9 cellular contexts compared by ENCODE assay signal in genomic region chr3:45226206-45226915, GRCh38. TPM values are rescaled to one million over a fixed set of nuclear protein-coding genes. Genes with fewer than 3 reads are reported as not detected.
A peak's percentile ranks its signal among the peaks of the same experiment; 100 is the strongest.
DNase-seq lines count a peak whose midpoint lies in the region; ATAC-seq lines count a peak whose summit lies in the region.
"Had no signal": no experiment of that assay in that cellular context is flagged by ENCODE, and none has a peak within 500 bp of the region (broad histone marks: within the 10 kb centered on the region; RNA-seq: fewer than 3 reads in every experiment).

TSS of gene TMEM158 (minus strand) at chr3:45226287. CDS start at chr3:45226027, 260 bp downstream.

- no peaks in the 10 kb centered on the region for H3K9me3 ChIP-seq in NT2/D1 (ENCODE audit: insufficient read depth, low read length)
- H3K9me3 ChIP-seq in muscle layer of colon (ENCODE audit: low read length) = no peaks in the 10 kb centered on the region

- no peaks in the 10 kb centered on the region for H3K4me1 ChIP-seq in NT2/D1 (ENCODE audit: insufficient read depth, insufficient read length)
- H3K4me1 ChIP-seq in muscle layer of colon (ENCODE audit: insufficient read depth, low read length) = peaks cover 5% of the 10 kb centered on the region

- peak; percentile 85 for ATAC-seq in HG02852 (IDR thresholded peaks at IDR 0.05; ENCODE audit: unreplicated experiment)
- ATAC-seq in esophagus mucosa = peak; percentile 90

- no peak within 1 kb of the TSS for H3K27ac ChIP-seq in muscle layer of colon (ENCODE audit: low read depth, low read length)
- H3K27ac ChIP-seq: 22Rv1 had no signal

- DNase-seq in DMS 273 (lab: John Stamatoyannopoulos, UW; ENCODE audit: unreplicated experiment) (peak; percentile 85), DMS 273 treated with DMSO at 0.1 percent for 48 hours (lab: John Stamatoyannopoulos, UW) (no peak), NT2/D1 (ENCODE audit: low read depth, low spot score) (no peak)
- peak; percentile 76 for DNase-seq in activated T-cell treated with anti-CD3 and anti-CD28 coated beads, Interleukin-2, amount 50 U/mL, for 1 hour
- DNase-seq in stimulated activated CD8-positive, alpha-beta memory T cell treated with anti-CD3 and anti-CD28 coated beads, Interleukin-4, amount 100 ng/mL, for 4 hours (ENCODE audit: low read depth in 2 of 2, low spot score in 1 of 2) = peak; percentile 50 to 64

- H3K36me3 ChIP-seq in NT2/D1 (ENCODE audit: insufficient read depth, insufficient read length, low read length) = peaks cover 8% of the 10 kb centered on the region
- no peaks in the 10 kb centered on the region for H3K36me3 ChIP-seq in muscle layer of colon (ENCODE audit: insufficient read depth, low read length)

- H3K27me3 ChIP-seq in NT2/D1 (ENCODE audit: insufficient read depth, insufficient read length) = peaks cover 12% of the 10 kb centered on the region
- H3K27me3 ChIP-seq in muscle layer of colon (ENCODE audit: control insufficient read depth in 1 of 2, insufficient read depth in 2 of 2, low read length in 2 of 2) = no peaks in the 10 kb centered on the region

- peak within 1 kb of the TSS; percentile 86 for H3K9ac ChIP-seq in NT2/D1 (ENCODE audit: insufficient read length, low read depth)
- H3K9ac ChIP-seq in muscle layer of colon (ENCODE audit: low read length) = no peak within 1 kb of the TSS

- peak within 1 kb of the TSS; percentile 64 for H3K4me3 ChIP-seq in NT2/D1 (ENCODE audit: insufficient read length, low read depth)
- peak within 1 kb of the TSS; percentile 41 to 49 for H3K4me3 ChIP-seq in muscle layer of colon (ENCODE audit: low read depth in 1 of 2, low read length in 2 of 2)

RNA-seq across cellular contexts. Expression of gene TMEM158, which starts in this region (rescaled TPM):
- total RNA-seq in esophagus mucosa = 3.5 TPM

Comparison
In these comparisons a context has a peak if more than half of its experiments do, and no peak if none do; other contexts are left out.
1. DNase-seq: peak in DMS 273 (single experiment), activated T-cell treated with anti-CD3 and anti-CD28 coated beads, Interleukin-2, amount 50 U/mL, for 1 hour (single experiment) and stimulated activated CD8-positive, alpha-beta memory T cell treated with anti-CD3 and anti-CD28 coated beads, Interleukin-4, amount 100 ng/mL, for 4 hours (2 of 2); none in DMS 273 treated with DMSO at 0.1 percent for 48 hours (single experiment) and NT2/D1 (single experiment).